8 cellular contexts compared by ENCODE assay signal in the genomic region with DNA sequence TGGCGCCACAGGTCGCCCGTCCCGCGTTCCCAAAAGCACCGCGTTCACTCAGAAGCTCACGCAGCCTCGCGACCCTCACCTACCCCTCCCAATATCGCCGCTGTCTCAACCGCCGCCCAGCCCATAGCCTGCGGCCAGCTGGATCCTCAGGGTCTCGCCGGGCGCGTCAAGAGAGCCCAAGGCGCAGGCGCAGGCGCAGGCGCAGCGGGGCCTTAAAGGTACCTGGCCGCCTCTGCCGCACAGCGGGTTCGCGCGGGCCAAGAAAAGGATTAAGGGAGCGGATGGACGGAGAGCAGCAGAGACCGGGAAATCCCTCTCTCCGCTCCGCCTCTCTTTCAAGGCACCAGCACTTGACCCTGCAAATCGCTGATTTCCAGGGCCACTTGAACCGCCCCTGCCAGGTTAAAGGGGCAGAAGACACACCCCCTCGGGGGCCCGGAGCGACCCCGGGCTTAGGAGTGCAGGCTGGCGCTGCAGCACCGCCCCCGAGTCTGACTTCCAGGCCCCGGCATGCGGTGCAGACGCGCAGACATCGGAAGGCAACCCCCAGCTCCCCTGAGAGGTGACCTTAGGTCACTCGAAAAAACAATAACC. TPM values are rescaled to one million over a fixed set of nuclear protein-coding genes. Genes with fewer than 3 reads are reported as not detected.
DNase-seq lines count a peak whose midpoint lies in the region; ATAC-seq, FAIRE-seq and TF ChIP-seq lines count a peak whose summit lies in the region.

A gene with protein sequence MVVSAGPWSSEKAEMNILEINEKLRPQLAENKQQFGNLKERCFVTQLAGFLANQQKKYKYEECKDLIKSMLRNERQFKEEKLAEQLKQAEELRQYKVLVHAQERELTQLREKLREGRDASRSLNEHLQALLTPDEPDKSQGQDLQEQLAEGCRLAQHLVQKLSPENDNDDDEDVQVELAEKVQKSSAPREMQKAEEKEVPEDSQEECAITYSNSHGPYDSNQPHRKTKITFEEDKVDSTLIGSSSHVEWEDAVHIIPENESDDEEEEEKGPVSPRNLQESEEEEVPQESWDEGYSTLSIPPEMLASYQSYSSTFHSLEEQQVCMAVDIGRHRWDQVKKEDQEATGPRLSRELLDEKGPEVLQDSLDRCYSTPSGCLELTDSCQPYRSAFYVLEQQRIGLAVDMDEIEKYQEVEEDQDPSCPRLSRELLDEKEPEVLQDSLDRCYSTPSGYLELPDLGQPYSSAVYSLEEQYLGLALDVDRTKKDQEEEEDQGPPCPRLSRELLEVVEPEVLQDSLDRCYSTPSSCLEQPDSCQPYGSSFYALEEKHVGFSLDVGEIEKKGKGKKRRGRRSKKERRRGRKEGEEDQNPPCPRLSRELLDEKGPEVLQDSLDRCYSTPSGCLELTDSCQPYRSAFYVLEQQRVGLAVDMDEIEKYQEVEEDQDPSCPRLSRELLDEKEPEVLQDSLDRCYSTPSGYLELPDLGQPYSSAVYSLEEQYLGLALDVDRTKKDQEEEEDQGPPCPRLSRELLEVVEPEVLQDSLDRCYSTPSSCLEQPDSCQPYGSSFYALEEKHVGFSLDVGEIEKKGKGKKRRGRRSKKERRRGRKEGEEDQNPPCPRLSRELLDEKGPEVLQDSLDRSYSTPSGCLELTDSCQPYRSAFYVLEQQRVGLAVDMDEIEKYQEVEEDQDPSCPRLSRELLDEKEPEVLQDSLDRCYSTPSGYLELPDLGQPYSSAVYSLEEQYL (N-terminal part only) (minus strand): TSS at position 168 of the 594 bp plus-strand sequence. CDS start 20,331 bp downstream, outside the sequence.

- DNase-seq in NCI-H1105 (lab: John Stamatoyannopoulos, UW): peak; percentile 86
- peak; percentile 28 for DNase-seq in amniotic stem cell (lab: John Stamatoyannopoulos, UW)
- peak; percentile 69 for DNase-seq in right atrium auricular region (ENCODE audit: low spot score)
- DNase-seq in putamen (ENCODE audit: low spot score): peak; percentile 59
- DNase-seq in urothelium cell line (ENCODE audit: low spot score): peak; percentile 88

- TF ChIP-seq POLR2A in GM10847 (IDR thresholded peaks at IDR 0.05; ENCODE audit: extremely low read depth, insufficient read length): peak; percentile 17

- peak; percentile 99 for ATAC-seq in HG02642 (IDR thresholded peaks at IDR 0.05; ENCODE audit: poor library complexity, unreplicated experiment)

- peaks cover 0 to 10% of the 10 kb centered on the region in 2 donors for H3K4me1 ChIP-seq in right atrium auricular region

- no peak for FAIRE-seq in urothelium cell line (lab: Jason Lieb, UNC)

- peak within 1 kb of the TSS; percentile 95 for H3K4me3 Mint-ChIP-seq in T-helper 1 cell treated with Interleukin-12 subunit alpha and Interleukin-12 subunit beta and Interleukin-4 antibody, amounts not matched to agents 30 μg/mL and 1 μg/mL, for 36 hours

- H3K4me1 Mint-ChIP-seq in T-helper 1 cell treated with Interleukin-12 subunit alpha and Interleukin-12 subunit beta and Interleukin-4 antibody, amounts not matched to agents 30 μg/mL and 1 μg/mL, for 36 hours (ENCODE audit: low read depth): peaks cover 10% of the 10 kb centered on the region

- peaks cover 0 to 11% of the 10 kb centered on the region in 2 donors for H3K9me3 ChIP-seq in right atrium auricular region

- peaks cover 3% of the 10 kb centered on the region for H3K36me3 Mint-ChIP-seq in T-helper 1 cell treated with Interleukin-12 subunit alpha and Interleukin-12 subunit beta and Interleukin-4 antibody, amounts not matched to agents 30 μg/mL and 1 μg/mL, for 36 hours (ENCODE audit: low read depth)

- H3K36me3 ChIP-seq in right atrium auricular region: no peaks in the 10 kb centered on the region

- H3K27ac ChIP-seq in right atrium auricular region: peak within 1 kb of the TSS; percentile 61 to 67

- peaks cover 45% of the 10 kb centered on the region for H3K27me3 Mint-ChIP-seq in T-helper 1 cell treated with Interleukin-12 subunit alpha and Interleukin-12 subunit beta and Interleukin-4 antibody, amounts not matched to agents 30 μg/mL and 1 μg/mL, for 36 hours (ENCODE audit: low read depth)

- H3K27ac Mint-ChIP-seq in T-helper 1 cell treated with Interleukin-12 subunit alpha and Interleukin-12 subunit beta and Interleukin-4 antibody, amounts not matched to agents 30 μg/mL and 1 μg/mL, for 36 hours: peak within 1 kb of the TSS; percentile 78

- peaks cover 17% of the 10 kb centered on the region for H3K9me3 Mint-ChIP-seq in T-helper 1 cell treated with Interleukin-12 subunit alpha and Interleukin-12 subunit beta and Interleukin-4 antibody, amounts not matched to agents 30 μg/mL and 1 μg/mL, for 36 hours

- peaks cover 0 to 5% of the 10 kb centered on the region in 2 donors for H3K27me3 ChIP-seq in right atrium auricular region

- TF ChIP-seq CTCF in right atrium auricular region (IDR thresholded peaks at IDR 0.05): no peak

- H3K4me3 ChIP-seq in right atrium auricular region: peak within 1 kb of the TSS; percentile 67 to 73

RNA-seq across cellular contexts. Expression of the gene that starts here (rescaled TPM):
- total RNA-seq in right atrium auricular region: 1 to 10 TPM in 1 of 2 donors, under 1 TPM in 1; 0.59 to 1.1 TPM

Comparison
In these comparisons a context has a peak if more than half of its experiments do, and no peak if none do; other contexts are left out.
1. Peak in every context shown above with its lines: DNase-seq, ATAC-seq, H3K4me3 ChIP-seq and H3K27ac ChIP-seq.
2. DNase-seq: peak in every context shown above with its lines; median percentile 88 in urothelium cell line; 86 in NCI-H1105; 69 in right atrium auricular region; 59 in putamen; 28 in amniotic stem cell.